19 cellular contexts compared by ENCODE assay signal in genomic region chr4:106312997-106313522, GRCh38. TPM values are rescaled to one million over a fixed set of nuclear protein-coding genes. Genes with fewer than 3 reads are reported as not detected.
A peak's percentile ranks its signal among the peaks of the same experiment; 100 is the strongest.
DNase-seq lines count a peak whose midpoint lies in the region; ATAC-seq and TF ChIP-seq lines count a peak whose summit lies in the region.
"Had no signal": no experiment of that assay in that cellular context is flagged by ENCODE, and none has a peak within 500 bp of the region (broad histone marks: within the 10 kb centered on the region; RNA-seq: fewer than 3 reads in every experiment).

No MANE protein-coding gene starts in this region.

- H3K27ac ChIP-seq in mesenchymal stem cell (ENCODE audit: low read length, poor library complexity, severe bottlenecking) = no peak overlapping the region
- H3K27ac ChIP-seq: esophagus squamous epithelium, neutrophil, stomach had no signal

- H3K9me3 Mint-ChIP-seq in natural killer cell = no peaks in the 10 kb centered on the region
- no peaks in the 10 kb centered on the region for H3K9me3 Mint-ChIP-seq in natural killer cell treated with Interleukin-12 subunit alpha and Interleukin-12 subunit beta and Interleukin-15 and Interleukin-18, amount 100 ng/mL, for 72 hours
- no peaks in the 10 kb centered on the region for H3K9me3 Mint-ChIP-seq in activated T-helper 1 cell treated with anti-CD3 and anti-CD28 coated beads, Interleukin-12 subunit alpha, Interleukin-12 subunit beta, Interleukin-2, Interleukin-4 antibody, amounts not matched to agents 30 ng/mL and 10 ng/mL and 1 ng/mL, durations not matched to agents 14 hours and 24 hours and 36 hours

- H3K27ac Mint-ChIP-seq in natural killer cell = peak overlapping the region in 1 of 2 donors; percentile 48
- H3K27ac Mint-ChIP-seq in natural killer cell treated with Interleukin-12 subunit alpha and Interleukin-12 subunit beta and Interleukin-15 and Interleukin-18, amount 100 ng/mL, for 72 hours = peak overlapping the region in 1 of 2 donors; percentile 70
- no peak overlapping the region for H3K27ac Mint-ChIP-seq in activated T-helper 1 cell treated with anti-CD3 and anti-CD28 coated beads, Interleukin-12 subunit alpha, Interleukin-12 subunit beta, Interleukin-2, Interleukin-4 antibody, amounts not matched to agents 30 ng/mL and 10 ng/mL and 1 ng/mL, durations not matched to agents 14 hours and 24 hours and 36 hours

- no peak overlapping the region for H4K91ac ChIP-seq in mesenchymal stem cell (ENCODE audit: low read length)

- H3K9ac ChIP-seq in mesenchymal stem cell (ENCODE audit: low read length) = peak overlapping the region; percentile 82

- H3K18ac ChIP-seq in mesenchymal stem cell (ENCODE audit: low read depth in 1 of 2, low read length in 2 of 2) = no peak overlapping the region

- H2AK5ac ChIP-seq in mesenchymal stem cell (ENCODE audit: low read length, severe bottlenecking) = no peak overlapping the region

- TF ChIP-seq CTCF in natural killer cell (IDR thresholded peaks at IDR 0.05) = no peak

- H3K4ac ChIP-seq in mesenchymal stem cell (ENCODE audit: low read depth in 1 of 2, low read length in 2 of 2) = no peak overlapping the region

- H3K79me1 ChIP-seq in mesenchymal stem cell (replicated peaks; ENCODE audit: low read length, poor library complexity, severe bottlenecking) = peaks cover 8% of the 10 kb centered on the region

- no peak overlapping the region for H2BK12ac ChIP-seq in mesenchymal stem cell (ENCODE audit: low read length in 2 of 2)

- H2AFZ ChIP-seq in mesenchymal stem cell (ENCODE audit: low read depth, low read length) = no peak overlapping the region

- peaks cover 0 to 25% of the 10 kb centered on the region in 2 donors for H3K4me1 Mint-ChIP-seq in natural killer cell
- H3K4me1 Mint-ChIP-seq in natural killer cell treated with Interleukin-12 subunit alpha and Interleukin-12 subunit beta and Interleukin-15 and Interleukin-18, amount 100 ng/mL, for 72 hours (ENCODE audit: low read depth in 2 of 2) = peaks cover 10 to 17% of the 10 kb centered on the region in 2 donors
- peaks cover 24% of the 10 kb centered on the region for H3K4me1 Mint-ChIP-seq in activated T-helper 1 cell treated with anti-CD3 and anti-CD28 coated beads, Interleukin-12 subunit alpha, Interleukin-12 subunit beta, Interleukin-2, Interleukin-4 antibody, amounts not matched to agents 30 ng/mL and 10 ng/mL and 1 ng/mL, durations not matched to agents 14 hours and 24 hours and 36 hours (ENCODE audit: low read depth)

- H3K14ac ChIP-seq in mesenchymal stem cell (ENCODE audit: low read length in 2 of 2) = no peak overlapping the region

- no peaks in the 10 kb centered on the region for H3K9me3 ChIP-seq in mesenchymal stem cell (ENCODE audit: control insufficient read depth, low read length)
- H3K9me3 ChIP-seq: esophagus squamous epithelium, neutrophil, stomach had no signal

- H3K4me3 Mint-ChIP-seq in natural killer cell = peak overlapping the region; percentile 10
- H3K4me3 Mint-ChIP-seq in natural killer cell treated with Interleukin-12 subunit alpha and Interleukin-12 subunit beta and Interleukin-15 and Interleukin-18, amount 100 ng/mL, for 72 hours = no peak overlapping the region
- H3K4me3 Mint-ChIP-seq in activated T-helper 1 cell treated with anti-CD3 and anti-CD28 coated beads, Interleukin-12 subunit alpha, Interleukin-12 subunit beta, Interleukin-2, Interleukin-4 antibody, amounts not matched to agents 30 ng/mL and 10 ng/mL and 1 ng/mL, durations not matched to agents 14 hours and 24 hours and 36 hours = peak overlapping the region; percentile 2

- H4K8ac ChIP-seq in mesenchymal stem cell (ENCODE audit: low read length) = no peak overlapping the region

- H2BK120ac ChIP-seq in mesenchymal stem cell (ENCODE audit: low read depth, low read length) = no peak overlapping the region

- H3K36me3 Mint-ChIP-seq in natural killer cell = no peaks in the 10 kb centered on the region
- H3K36me3 Mint-ChIP-seq in natural killer cell treated with Interleukin-12 subunit alpha and Interleukin-12 subunit beta and Interleukin-15 and Interleukin-18, amount 100 ng/mL, for 72 hours = no peaks in the 10 kb centered on the region
- H3K36me3 Mint-ChIP-seq in activated T-helper 1 cell treated with anti-CD3 and anti-CD28 coated beads, Interleukin-12 subunit alpha, Interleukin-12 subunit beta, Interleukin-2, Interleukin-4 antibody, amounts not matched to agents 30 ng/mL and 10 ng/mL and 1 ng/mL, durations not matched to agents 14 hours and 24 hours and 36 hours (ENCODE audit: low read depth) = peaks cover 7% of the 10 kb centered on the region

- ATAC-seq in natural killer cell = no peak
- ATAC-seq in natural killer cell treated with Interleukin-12 subunit alpha and Interleukin-12 subunit beta and Interleukin-15 and Interleukin-18, amount 100 ng/mL, for 72 hours = no peak
- ATAC-seq: left lobe of liver had no signal

- H3K27me3 ChIP-seq in mesenchymal stem cell (ENCODE audit: control insufficient read depth in 1 of 2, insufficient read depth in 1 of 2, low read length in 2 of 2) = no peaks in the 10 kb centered on the region
- H3K27me3 ChIP-seq: esophagus squamous epithelium, neutrophil, stomach had no signal

- H3K4me1 ChIP-seq in mesenchymal stem cell (ENCODE audit: control insufficient read depth, insufficient read depth, low read depth, low read length) = peaks cover 1% of the 10 kb centered on the region

- H3K36me3 ChIP-seq in mesenchymal stem cell (ENCODE audit: control insufficient read depth in 1 of 2, insufficient read depth in 2 of 2, low read depth in 1 of 2, low read length in 2 of 2) = peaks cover 0 to 8% of the 10 kb centered on the region in 2 experiments
- H3K36me3 ChIP-seq: neutrophil had no signal

- H2BK5ac ChIP-seq in mesenchymal stem cell (ENCODE audit: low read depth, low read length, poor library complexity, severe bottlenecking) = no peak overlapping the region

- no peak overlapping the region for H3K4me2 ChIP-seq in mesenchymal stem cell (ENCODE audit: low read length, poor library complexity, severe bottlenecking)

- H3K23ac ChIP-seq in mesenchymal stem cell (ENCODE audit: low read length in 2 of 2) = no peak overlapping the region

- 100% methylated on average over 2 of the region's 3 CpGs for WGBS in mesenchymal stem cell

- intact Hi-C loops in natural killer cell (cut with micrococcal nuclease) = loop anchor here (10.0 kb wide), 1 partner anchor 1168 kb away; the partner anchor contains the start of gene TET2
- intact Hi-C loops in activated T-helper 1 cell treated with anti-CD3 and anti-CD28 coated beads, Interleukin-12 subunit alpha, Interleukin-12 subunit beta, Interleukin-2, Interleukin-4 antibody, amounts not matched to agents 30 ng/mL and 10 ng/mL and 1 ng/mL, durations not matched to agents 14 hours and 24 hours and 36 hours (cut with micrococcal nuclease) = loop anchor here (10.0 kb wide), 1 partner anchor 1622 kb away; the partner anchor contains the start of gene CYP2U1

- H2BK15ac ChIP-seq in mesenchymal stem cell (ENCODE audit: low read depth, poor library complexity, severe bottlenecking) = no peak overlapping the region

- DNase-seq in natural killer cell (no peak), mesenchymal stem cell (peak; percentile 8), cerebellar nuclear complex (lab: John Stamatoyannopoulos, UW) (no peak), dermis blood vessel endothelial cell (no peak), GF-D8 (lab: John Stamatoyannopoulos, UW) (no peak)
- no peak for DNase-seq in natural killer cell treated with Interleukin-12 subunit alpha and Interleukin-12 subunit beta and Interleukin-15 and Interleukin-18, amount 100 ng/mL, for 72 hours (ENCODE audit: low spot score)
- no peak for DNase-seq in activated T-helper 1 cell treated with anti-CD3 and anti-CD28 coated beads, Interleukin-12 subunit alpha, Interleukin-12 subunit beta, Interleukin-2, Interleukin-4 antibody, amounts not matched to agents 30 ng/mL and 10 ng/mL and 1 ng/mL, durations not matched to agents 14 hours and 24 hours and 36 hours (ENCODE audit: low spot score)
- no peak for DNase-seq in stimulated activated CD8-positive, alpha-beta memory T cell treated with anti-CD3 and anti-CD28 coated beads, Interleukin-4, amount 100 ng/mL, for 48 hours
- DNase-seq: aorta, DND-41, esophagus squamous epithelium, KBM-7, NCI-H1436, NCI-H446, stomach had no signal

- H3K4me3 ChIP-seq in mesenchymal stem cell (ENCODE audit: insufficient read depth in 1 of 2, low read depth in 1 of 2, low read length in 2 of 2) = peak overlapping the region in 1 of 2 experiments; percentile 38
- H3K4me3 ChIP-seq: esophagus squamous epithelium, stomach had no signal

- H3K27me3 Mint-ChIP-seq in natural killer cell (ENCODE audit: low read depth in 2 of 2) = no peaks in the 10 kb centered on the region
- no peaks in the 10 kb centered on the region for H3K27me3 Mint-ChIP-seq in natural killer cell treated with Interleukin-12 subunit alpha and Interleukin-12 subunit beta and Interleukin-15 and Interleukin-18, amount 100 ng/mL, for 72 hours
- H3K27me3 Mint-ChIP-seq in activated T-helper 1 cell treated with anti-CD3 and anti-CD28 coated beads, Interleukin-12 subunit alpha, Interleukin-12 subunit beta, Interleukin-2, Interleukin-4 antibody, amounts not matched to agents 30 ng/mL and 10 ng/mL and 1 ng/mL, durations not matched to agents 14 hours and 24 hours and 36 hours (ENCODE audit: insufficient read depth) = no peaks in the 10 kb centered on the region

RNA-seq across cellular contexts. Expression of gene TBCK, which starts 2.9 kb away (rescaled TPM):
- total RNA-seq in natural killer cell (10 to 100 TPM; 49.5 to 78.5 (median 54.2) TPM), dermis blood vessel endothelial cell (34.5 and 44.1 TPM in 2 replicates)
- 10 to 100 TPM; 31.3 to 46.1 TPM for total RNA-seq in natural killer cell treated with Interleukin-12 subunit alpha and Interleukin-12 subunit beta and Interleukin-15 and Interleukin-18, amount 100 ng/mL, for 72 hours
- total RNA-seq in activated T-helper 1 cell treated with anti-CD3 and anti-CD28 coated beads, Interleukin-12 subunit alpha, Interleukin-12 subunit beta, Interleukin-2, Interleukin-4 antibody, amounts not matched to agents 30 ng/mL and 10 ng/mL and 1 ng/mL, durations not matched to agents 14 hours and 24 hours and 36 hours = 24.4 and 25.1 TPM in 2 replicates
- 8.5 TPM for polyA plus RNA-seq in mesenchymal stem cell (2013, experiment 1 of 2)
- 7.4 TPM for polyA plus RNA-seq in mesenchymal stem cell (2013, experiment 2 of 2)

RNA-seq across cellular contexts. Expression of gene AIMP1, which starts 3.3 kb away (rescaled TPM):
- total RNA-seq in natural killer cell (10 to 100 TPM; 37.7 to 46.8 (median 40.3) TPM), dermis blood vessel endothelial cell (21.3 and 29.4 TPM in 2 replicates)
- total RNA-seq in natural killer cell treated with Interleukin-12 subunit alpha and Interleukin-12 subunit beta and Interleukin-15 and Interleukin-18, amount 100 ng/mL, for 72 hours = 10 to 100 TPM; 51.0 to 54.4 TPM
- 86.4 and 86.9 TPM in 2 replicates for total RNA-seq in activated T-helper 1 cell treated with anti-CD3 and anti-CD28 coated beads, Interleukin-12 subunit alpha, Interleukin-12 subunit beta, Interleukin-2, Interleukin-4 antibody, amounts not matched to agents 30 ng/mL and 10 ng/mL and 1 ng/mL, durations not matched to agents 14 hours and 24 hours and 36 hours
- 90.8 TPM for polyA plus RNA-seq in mesenchymal stem cell (2013, experiment 1 of 2)
- 93.7 TPM for polyA plus RNA-seq in mesenchymal stem cell (2013, experiment 2 of 2)

RNA-seq across cellular contexts. Expression of gene GIMD1, which starts 55.5 kb away (rescaled TPM):
- total RNA-seq in natural killer cell = not detected
- total RNA-seq in natural killer cell treated with Interleukin-12 subunit alpha and Interleukin-12 subunit beta and Interleukin-15 and Interleukin-18, amount 100 ng/mL, for 72 hours = not detected
- not detected in 2 replicates for total RNA-seq in activated T-helper 1 cell treated with anti-CD3 and anti-CD28 coated beads, Interleukin-12 subunit alpha, Interleukin-12 subunit beta, Interleukin-2, Interleukin-4 antibody, amounts not matched to agents 30 ng/mL and 10 ng/mL and 1 ng/mL, durations not matched to agents 14 hours and 24 hours and 36 hours
- not detected for polyA plus RNA-seq in mesenchymal stem cell (2013, experiment 1 of 2)
- polyA plus RNA-seq in mesenchymal stem cell (2013, experiment 2 of 2) = not detected
- not detected in 2 replicates for total RNA-seq in dermis blood vessel endothelial cell
- total RNA-seq: aorta, dermis microvascular lymphatic vessel endothelial cell, esophagus squamous epithelium, H1, left lobe of liver, stomach had no signal
- polyA plus RNA-seq: H1, stomach had no signal
